ENCODE assay signal across 1 cellular context in genomic region chr6:85866373-85866740, GRCh38.
TF ChIP-seq lines count a peak whose summit lies in the region.

No MANE protein-coding gene starts in this region.

TF ChIP-seq in GM12878, 131 proteins besides CTCF, POLR2A, EP300 and RAD21 (continued from another document):
- TF ChIP-seq ZNF24 (IDR thresholded peaks at IDR 0.05) (no peak), PAX8 (IDR thresholded peaks at IDR 0.05) (no peak), USF2 (IDR thresholded peaks at IDR 0.05; ENCODE audit: borderline replicate concordance, low read depth, low read length) (no peak)
